In genomic region chr21:15706686-15707085, GRCh38 we compare ENCODE assay signal across 10 cellular contexts. TPM values are rescaled to one million over a fixed set of nuclear protein-coding genes. Genes with fewer than 3 reads are reported as not detected.
DNase-seq lines count a peak whose midpoint lies in the region; ATAC-seq and TF ChIP-seq lines count a peak whose summit lies in the region.
"Had no signal": no experiment of that assay in that cellular context is flagged by ENCODE, and none has a peak within 500 bp of the region (broad histone marks: within the 10 kb centered on the region; RNA-seq: fewer than 3 reads in every experiment).

No MANE protein-coding gene starts in this region.

- no peaks in the 10 kb centered on the region for H3K36me3 ChIP-seq in body of pancreas (replicated peaks in 1 of 2; ENCODE audit: insufficient read depth in 1 of 2, low read depth in 2 of 2)
- H3K36me3 ChIP-seq in upper lobe of right lung: no peaks in the 10 kb centered on the region

- no peaks in the 10 kb centered on the region for H3K27me3 ChIP-seq in body of pancreas
- H3K27me3 ChIP-seq in upper lobe of right lung: no peaks in the 10 kb centered on the region

- DNase-seq in SIG-M5 treated with dmso at 0.1 percent for 504 hours (lab: John Stamatoyannopoulos, UW; ENCODE audit: unreplicated experiment) (peak; percentile 69), SIG-M5 (lab: John Stamatoyannopoulos, UW) (no peak), body of pancreas (peak in 2 of 4 donors; percentile 35 to 38), islet precursor cell (peak; percentile 78), upper lobe of right lung (no peak), amygdala (lab: John Stamatoyannopoulos, UW) (no peak)
- no peak for DNase-seq in stimulated activated CD4-positive, alpha-beta T cell treated with anti-CD3 and anti-CD28 coated beads, Interleukin-4, amount 100 ng/mL, for 1 hour
- DNase-seq: NCI-H1092 had no signal

- H3K27ac ChIP-seq in body of pancreas: no peak overlapping the region
- no peak overlapping the region for H3K27ac ChIP-seq in upper lobe of right lung
- H3K27ac ChIP-seq: 22Rv1 had no signal

- H3K9me3 ChIP-seq in body of pancreas (no peaks in the 10 kb centered on the region), upper lobe of right lung (peaks cover 11% of the 10 kb centered on the region)

- no peak for TF ChIP-seq POLR2A in body of pancreas (IDR thresholded peaks at IDR 0.05)

- TF ChIP-seq CTCF in body of pancreas (IDR thresholded peaks at IDR 0.05) (no peak), upper lobe of right lung (IDR thresholded peaks at IDR 0.05) (no peak)

- H3K4me3 ChIP-seq in body of pancreas: no peak overlapping the region
- H3K4me3 ChIP-seq in upper lobe of right lung: no peak overlapping the region

- 30 to 40% methylated on average over 3 of the region's 3 CpGs for WGBS in body of pancreas, 2 donors

- ATAC-seq in body of pancreas: peak; percentile 64
- ATAC-seq in upper lobe of right lung: peak; percentile 84
- no peak for ATAC-seq in HG03045 (IDR thresholded peaks at IDR 0.05; ENCODE audit: unreplicated experiment)

- H3K4me1 ChIP-seq in body of pancreas (no peaks in the 10 kb centered on the region), upper lobe of right lung (no peaks in the 10 kb centered on the region)

- intact Hi-C loops in body of pancreas (cut with DNase I) (no loop called here), upper lobe of right lung (cut with DNase I) (no loop called here)

RNA-seq across cellular contexts. Expression of gene USP25, which starts 23.1 kb away (rescaled TPM):
- total RNA-seq in body of pancreas (10 to 100 TPM; 31.4 to 37.9 TPM), upper lobe of right lung (65.0 TPM)

Comparison
In these comparisons a context has a peak if more than half of its experiments do, and no peak if none do; other contexts are left out.
1. DNase-seq: peak in SIG-M5 treated with dmso at 0.1 percent for 504 hours (single experiment) and islet precursor cell (single experiment); none in SIG-M5 (single experiment), upper lobe of right lung (single experiment), stimulated activated CD4-positive, alpha-beta T cell treated with anti-CD3 and anti-CD28 coated beads, Interleukin-4, amount 100 ng/mL, for 1 hour (single experiment) and amygdala (0 of 56).